23 cellular contexts compared by ENCODE assay signal in genomic region chrX:3257471-3257870, GRCh38.
A peak's percentile ranks its signal among the peaks of the same experiment; 100 is the strongest.
DNase-seq lines count a peak whose midpoint lies in the region; ATAC-seq and TF ChIP-seq lines count a peak whose summit lies in the region.
"Had no signal": no experiment of that assay in that cellular context is flagged by ENCODE, and none has a peak within 500 bp of the region (broad histone marks: within the 10 kb centered on the region; RNA-seq: fewer than 3 reads in every experiment).

No MANE protein-coding gene starts in this region.

- H3K9me3 ChIP-seq in gastrocnemius medialis, result no peaks in the 10 kb centered on the region

- TF ChIP-seq CTCF in AG10803 (conservative IDR thresholded peaks at IDR 0.05; ENCODE audit: low read length), result no peak
- TF ChIP-seq CTCF in astrocyte of the cerebellum (IDR thresholded peaks at IDR 0.05; ENCODE audit: low read depth, low read length, missing control alignments), result no peak
- TF ChIP-seq CTCF in osteocyte (IDR thresholded peaks at IDR 0.05), result no peak
- no peak for TF ChIP-seq CTCF in gastrocnemius medialis (IDR thresholded peaks at IDR 0.05 in 4 of 5, conservative IDR thresholded peaks at IDR 0.05 in 1 of 5)

- H3K27me3 Mint-ChIP-seq in osteocyte (ENCODE audit: unreplicated experiment), result no peaks in the 10 kb centered on the region
- H3K27me3 Mint-ChIP-seq: CD4-positive, alpha-beta memory T cell; IgD-negative memory B cell had no signal

- DNase-seq in AG10803 (ENCODE audit: low read depth) (peak; percentile 15), RPMI7951 (ENCODE audit: low read depth) (peak; percentile 76), astrocyte of the cerebellum (ENCODE audit: low read depth) (peak; percentile 12), osteocyte (ENCODE audit: extremely low spot score, unreplicated experiment) (no peak), gastrocnemius medialis (no peak), NCI-H146 treated with DMSO at 0.1 percent for 48 hours (lab: John Stamatoyannopoulos, UW; ENCODE audit: unreplicated experiment) (no peak)
- no peak for DNase-seq in stimulated activated CD4-positive, alpha-beta T cell treated with anti-CD3 and anti-CD28 coated beads, Interleukin-4, amount 100 ng/mL, for 1 hour
- DNase-seq: C1 segment of cervical spinal cord; CD4-positive, alpha-beta memory T cell; COR-L47; DMS53; NCI-H1092; NCI-H1417 treated with DMSO at 0.1 percent for 48 hours; NCI-H187; NCI-H2081 treated with DMSO at 0.1 percent for 48 hours; NCI-H2171; NCI-H226; NCI-H510A; NCI-H69; SHP77 treated with DMSO at 0.1 percent for 48 hours had no signal

- H3K4me3 Mint-ChIP-seq in osteocyte (ENCODE audit: unreplicated experiment), result no peak overlapping the region
- H3K4me3 Mint-ChIP-seq: CD4-positive, alpha-beta memory T cell; IgD-negative memory B cell had no signal

- no peak overlapping the region for H3K27ac ChIP-seq in gastrocnemius medialis
- H3K27ac ChIP-seq: KMS-11 had no signal

- no peaks in the 10 kb centered on the region for H3K27me3 ChIP-seq in gastrocnemius medialis

- peak overlapping the region; percentile 74 for H3K27ac Mint-ChIP-seq in osteocyte (ENCODE audit: unreplicated experiment)
- H3K27ac Mint-ChIP-seq: CD4-positive, alpha-beta memory T cell; IgD-negative memory B cell had no signal

- intact Hi-C loops in gastrocnemius medialis (cut with DNase I; ENCODE audit: low total_unique reads), result no loop called here

- no peaks in the 10 kb centered on the region for H3K36me3 Mint-ChIP-seq in osteocyte (ENCODE audit: unreplicated experiment)
- H3K36me3 Mint-ChIP-seq: CD4-positive, alpha-beta memory T cell; IgD-negative memory B cell had no signal

- H3K4me3 ChIP-seq in AG10803 (ENCODE audit: low read length) (no peak overlapping the region), astrocyte of the cerebellum (ENCODE audit: low read depth, low read length) (no peak overlapping the region), gastrocnemius medialis (no peak overlapping the region)

- in situ Hi-C loops in astrocyte of the cerebellum (cut with HindIII; ENCODE audit: low sequenced_read_pairs), result loop anchor here (5.0 kb wide), 1 partner anchor 80 kb away; no protein-coding TSS in a partner anchor
- in situ Hi-C loops in gastrocnemius medialis (cut with MboI; ENCODE audit: low sequenced_read_pairs in 4 of 4), result no loop called here

- H3K9me3 Mint-ChIP-seq in osteocyte (ENCODE audit: unreplicated experiment), result peaks cover under 1% of the 10 kb centered on the region

- ATAC-seq in gastrocnemius medialis, result no peak
- ATAC-seq: HCT116 had no signal

- peaks cover 42% of the 10 kb centered on the region for H3K4me1 Mint-ChIP-seq in osteocyte (ENCODE audit: unreplicated experiment)
- H3K4me1 Mint-ChIP-seq: CD4-positive, alpha-beta memory T cell; IgD-negative memory B cell had no signal

- no peak for TF ChIP-seq POLR2A in gastrocnemius medialis (IDR thresholded peaks at IDR 0.05)

- no peaks in the 10 kb centered on the region for H3K4me1 ChIP-seq in gastrocnemius medialis

- H3K36me3 ChIP-seq in gastrocnemius medialis, result no peaks in the 10 kb centered on the region

Comparison
In these comparisons a context has a peak if more than half of its experiments do, and no peak if none do; other contexts are left out.
1. DNase-seq: peak in AG10803 (single experiment), RPMI7951 (single experiment) and astrocyte of the cerebellum (single experiment); none in osteocyte (single experiment), gastrocnemius medialis (0 of 2), stimulated activated CD4-positive, alpha-beta T cell treated with anti-CD3 and anti-CD28 coated beads, Interleukin-4, amount 100 ng/mL, for 1 hour (single experiment) and NCI-H146 treated with DMSO at 0.1 percent for 48 hours (single experiment).